4 cellular contexts compared by ENCODE assay signal in genomic region chr20:24236963-24237362, GRCh38.
"Had no signal": no experiment of that assay in that cellular context is flagged by ENCODE, and none has a peak within 500 bp of the region (broad histone marks: within the 10 kb centered on the region; RNA-seq: fewer than 3 reads in every experiment).

No MANE protein-coding gene starts in this region.

- H3K9me3 Mint-ChIP-seq: GM23338, H9 had no signal

- DNase-seq: H9, HCEC 1CT, IMR-90 had no signal

- ATAC-seq: GM23338 had no signal

- H3K4me3 ChIP-seq: GM23338 had no signal

- H3K27ac Mint-ChIP-seq: GM23338, H9 had no signal

- H3K4me3 Mint-ChIP-seq: GM23338, H9 had no signal

- H3K4me1 Mint-ChIP-seq: GM23338 had no signal
